Comparison of ENCODE assay signal across 17 cellular contexts in genomic region chr21:46119565-46120271, GRCh38. TPM values are rescaled to one million over a fixed set of nuclear protein-coding genes. Genes with fewer than 3 reads are reported as not detected.
DNase-seq lines count a peak whose midpoint lies in the region; ATAC-seq lines count a peak whose summit lies in the region.
"Had no signal": no experiment of that assay in that cellular context is flagged by ENCODE, and none has a peak within 500 bp of the region (broad histone marks: within the 10 kb centered on the region; RNA-seq: fewer than 3 reads in every experiment).

No MANE protein-coding gene starts in this region.

- H3K4me1 Mint-ChIP-seq in activated CD8-positive, alpha-beta memory T cell treated with anti-CD3 and anti-CD28 coated beads, Interleukin-2, amount 10 ng/mL, durations not matched to agents 7 days and 5 days, result no peaks in the 10 kb centered on the region
- no peaks in the 10 kb centered on the region for H3K4me1 Mint-ChIP-seq in T-helper 17 cell
- H3K4me1 Mint-ChIP-seq in stimulated activated effector memory CD8-positive, alpha-beta T cell treated with anti-CD3 and anti-CD28 coated beads, Interleukin-12 subunit alpha, Interleukin-12 subunit beta, amount 100 ng/mL, for 72 hours, result no peaks in the 10 kb centered on the region
- H3K4me1 Mint-ChIP-seq: stimulated activated naive B cell treated with anti-CD40 and anti-IgM and Interleukin-4, amounts not matched to agents 10 μg/mL and 1 μg/mL and 100 μg/mL, for 72 hours had no signal

- no peaks in the 10 kb centered on the region for H3K9me3 ChIP-seq in T-helper 17 cell (ENCODE audit: control insufficient read depth, low read length, poor library complexity, severe bottlenecking)
- H3K9me3 ChIP-seq: A549, Caco-2 had no signal

- no peak overlapping the region for H3K27ac Mint-ChIP-seq in activated CD8-positive, alpha-beta memory T cell treated with anti-CD3 and anti-CD28 coated beads, Interleukin-2, amount 10 ng/mL, durations not matched to agents 7 days and 5 days
- H3K27ac Mint-ChIP-seq in T-helper 17 cell, result no peak overlapping the region
- H3K27ac Mint-ChIP-seq in stimulated activated effector memory CD8-positive, alpha-beta T cell treated with anti-CD3 and anti-CD28 coated beads, Interleukin-12 subunit alpha, Interleukin-12 subunit beta, amount 100 ng/mL, for 72 hours, result peak overlapping the region; percentile 56
- H3K27ac Mint-ChIP-seq: stimulated activated naive B cell treated with anti-CD40 and anti-IgM and Interleukin-4, amounts not matched to agents 10 μg/mL and 1 μg/mL and 100 μg/mL, for 72 hours had no signal

- H3K9me3 Mint-ChIP-seq in activated CD8-positive, alpha-beta memory T cell treated with anti-CD3 and anti-CD28 coated beads, Interleukin-2, amount 10 ng/mL, durations not matched to agents 7 days and 5 days (ENCODE audit: low read depth), result no peaks in the 10 kb centered on the region
- H3K9me3 Mint-ChIP-seq in stimulated activated effector memory CD8-positive, alpha-beta T cell treated with anti-CD3 and anti-CD28 coated beads, Interleukin-12 subunit alpha, Interleukin-12 subunit beta, amount 100 ng/mL, for 72 hours, result peaks cover 2% of the 10 kb centered on the region

- no peak for ATAC-seq in activated CD8-positive, alpha-beta memory T cell treated with anti-CD3 and anti-CD28 coated beads, Interleukin-2, amount 10 ng/mL, durations not matched to agents 7 days and 5 days
- ATAC-seq in T-helper 17 cell, result no peak
- ATAC-seq in left lobe of liver, result no peak
- ATAC-seq in stimulated activated effector memory CD8-positive, alpha-beta T cell treated with anti-CD3 and anti-CD28 coated beads, Interleukin-12 subunit alpha, Interleukin-12 subunit beta, amount 100 ng/mL, for 72 hours, result no peak
- ATAC-seq: A549; stimulated activated naive B cell treated with anti-CD40 and anti-IgM and Interleukin-4, amounts not matched to agents 10 μg/mL and 1 μg/mL and 100 μg/mL, for 72 hours had no signal

- H3K36me3 Mint-ChIP-seq in activated CD8-positive, alpha-beta memory T cell treated with anti-CD3 and anti-CD28 coated beads, Interleukin-2, amount 10 ng/mL, durations not matched to agents 7 days and 5 days, result no peaks in the 10 kb centered on the region
- H3K36me3 Mint-ChIP-seq in T-helper 17 cell (ENCODE audit: low read depth), result no peaks in the 10 kb centered on the region
- peaks cover 5% of the 10 kb centered on the region for H3K36me3 Mint-ChIP-seq in stimulated activated effector memory CD8-positive, alpha-beta T cell treated with anti-CD3 and anti-CD28 coated beads, Interleukin-12 subunit alpha, Interleukin-12 subunit beta, amount 100 ng/mL, for 72 hours
- H3K36me3 Mint-ChIP-seq: stimulated activated naive B cell treated with anti-CD40 and anti-IgM and Interleukin-4, amounts not matched to agents 10 μg/mL and 1 μg/mL and 100 μg/mL, for 72 hours had no signal

- no peaks in the 10 kb centered on the region for H3K27me3 Mint-ChIP-seq in activated CD8-positive, alpha-beta memory T cell treated with anti-CD3 and anti-CD28 coated beads, Interleukin-2, amount 10 ng/mL, durations not matched to agents 7 days and 5 days
- no peaks in the 10 kb centered on the region for H3K27me3 Mint-ChIP-seq in T-helper 17 cell

- no peak overlapping the region for H3K4me3 Mint-ChIP-seq in activated CD8-positive, alpha-beta memory T cell treated with anti-CD3 and anti-CD28 coated beads, Interleukin-2, amount 10 ng/mL, durations not matched to agents 7 days and 5 days
- H3K4me3 Mint-ChIP-seq in T-helper 17 cell, result no peak overlapping the region
- no peak overlapping the region for H3K4me3 Mint-ChIP-seq in stimulated activated effector memory CD8-positive, alpha-beta T cell treated with anti-CD3 and anti-CD28 coated beads, Interleukin-12 subunit alpha, Interleukin-12 subunit beta, amount 100 ng/mL, for 72 hours
- H3K4me3 Mint-ChIP-seq: stimulated activated naive B cell treated with anti-CD40 and anti-IgM and Interleukin-4, amounts not matched to agents 10 μg/mL and 1 μg/mL and 100 μg/mL, for 72 hours had no signal

- CTCF ChIA-PET in activated CD8-positive, alpha-beta memory T cell treated with anti-CD3 and anti-CD28 coated beads, Interleukin-2, amount 10 ng/mL, durations not matched to agents 7 days and 5 days (lab: Charles Lee), result no interaction called here

- DNase-seq in activated CD8-positive, alpha-beta memory T cell treated with anti-CD3 and anti-CD28 coated beads, Interleukin-2, amount 10 ng/mL, durations not matched to agents 7 days and 5 days, result peak; percentile 22
- no peak for DNase-seq in activated CD8-positive, alpha-beta memory T cell treated with anti-CD3 and anti-CD28 coated beads for 24 hours
- DNase-seq in T-helper 17 cell, result peak in 2 of 3 donors; percentile 5 to 9
- peak; percentile 45 for DNase-seq in left lobe of liver (ENCODE audit: low spot score)
- DNase-seq in stimulated activated effector memory CD8-positive, alpha-beta T cell treated with anti-CD3 and anti-CD28 coated beads, Interleukin-12 subunit alpha, Interleukin-12 subunit beta, amount 100 ng/mL, for 72 hours (ENCODE audit: low spot score in 2 of 2), result no peak
- DNase-seq in cortex of kidney (lab: John Stamatoyannopoulos, UW), result no peak
- DNase-seq in GF-D8 (lab: John Stamatoyannopoulos, UW), result no peak
- no peak for DNase-seq in NCI-H69 (lab: John Stamatoyannopoulos, UW)
- DNase-seq: activated CD4-positive, alpha-beta T cell treated with anti-CD3 and anti-CD28 coated beads, Interleukin-2, amount 50 U/mL, for 4 hours; HCEC 1CT; NCI-H187; NCI-H774; retina; stimulated activated naive B cell treated with anti-CD40 and anti-IgM and Interleukin-4, amounts not matched to agents 10 μg/mL and 1 μg/mL and 100 μg/mL, for 72 hours had no signal

RNA-seq across cellular contexts. Expression of gene COL6A2, which starts 21.8 kb away (rescaled TPM):
- 10 to 100 TPM in 1 of 2 experiments, 1 to 10 TPM in 1; 5.0 to 17.9 TPM for total RNA-seq in activated CD8-positive, alpha-beta memory T cell treated with anti-CD3 and anti-CD28 coated beads, Interleukin-2, amount 10 ng/mL, durations not matched to agents 7 days and 5 days
- total RNA-seq in T-helper 17 cell (10 to 100 TPM; 15.1 to 19.8 TPM), left lobe of liver (34.9 TPM)

RNA-seq across cellular contexts. Expression of gene FTCD, which starts 35.7 kb away (rescaled TPM):
- total RNA-seq in activated CD8-positive, alpha-beta memory T cell treated with anti-CD3 and anti-CD28 coated beads, Interleukin-2, amount 10 ng/mL, durations not matched to agents 7 days and 5 days, result not detected
- total RNA-seq in T-helper 17 cell (1 to 10 TPM in 1 of 2 donors, not detected in 1; 1.1 TPM), left lobe of liver (668 TPM)
- total RNA-seq: bronchial epithelial cell had no signal

Comparison
In these comparisons a context has a peak if more than half of its experiments do, and no peak if none do; other contexts are left out.
1. DNase-seq: peak in activated CD8-positive, alpha-beta memory T cell treated with anti-CD3 and anti-CD28 coated beads, Interleukin-2, amount 10 ng/mL, durations not matched to agents 7 days and 5 days (single experiment), T-helper 17 cell (2 of 3) and left lobe of liver (single experiment); none in activated CD8-positive, alpha-beta memory T cell treated with anti-CD3 and anti-CD28 coated beads for 24 hours (single experiment), stimulated activated effector memory CD8-positive, alpha-beta T cell treated with anti-CD3 and anti-CD28 coated beads, Interleukin-12 subunit alpha, Interleukin-12 subunit beta, amount 100 ng/mL, for 72 hours (0 of 2), cortex of kidney (single experiment), GF-D8 (single experiment) and NCI-H69 (single experiment).
2. RNA of gene FTCD, which starts 35.7 kb away (total RNA-seq): 668 TPM in left lobe of liver (single experiment); 1.1 TPM in T-helper 17 cell and not detected in activated CD8-positive, alpha-beta memory T cell treated with anti-CD3 and anti-CD28 coated beads, Interleukin-2, amount 10 ng/mL, durations not matched to agents 7 days and 5 days; every median in the first group is over 100 times any median in the second.